In the genomic region with DNA sequence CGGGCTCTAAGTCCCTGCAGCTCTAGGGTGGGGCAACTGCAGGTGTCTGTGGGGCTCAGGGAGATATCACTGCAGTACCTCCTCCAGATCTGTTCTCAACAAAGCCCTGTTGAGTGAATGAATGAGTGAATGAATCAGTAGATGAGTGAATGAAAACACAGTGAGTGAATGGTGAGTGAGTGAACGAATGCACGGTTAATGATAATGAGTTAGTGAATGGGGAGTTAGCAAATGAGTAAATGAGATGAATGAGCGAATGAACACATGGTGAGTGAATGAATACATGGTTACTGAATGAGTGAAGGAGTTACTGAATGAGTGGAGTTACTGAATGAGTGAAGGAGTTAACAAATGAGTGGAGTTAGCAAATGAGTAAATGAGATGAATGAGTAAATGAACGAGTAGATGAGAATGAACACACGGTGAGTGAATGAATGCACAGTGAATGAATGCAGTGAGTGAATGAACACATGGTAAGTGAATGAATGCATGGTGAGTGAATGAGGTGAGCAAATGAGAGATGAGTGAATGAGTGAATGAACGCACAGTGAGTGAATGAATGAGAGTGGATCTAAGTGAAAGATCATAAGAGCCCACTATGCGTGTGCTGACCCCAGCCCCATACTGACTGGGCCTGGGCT, we compare ENCODE assay signal across 1 cellular context.
A peak's percentile ranks its signal among the peaks of the same experiment; 100 is the strongest.
TF ChIP-seq lines count a peak whose summit lies in the region.

No MANE protein-coding gene starts in this region.

TF ChIP-seq in GM12878, 131 proteins besides CTCF, POLR2A, EP300 and RAD21:
- TF ChIP-seq PKNOX1 (IDR thresholded peaks at IDR 0.05) (no peak), GATAD2B (conservative IDR thresholded peaks at IDR 0.05; ENCODE audit: low read depth) (no peak), ZNF24 (IDR thresholded peaks at IDR 0.05) (peak; percentile 83)
